ENCODE assay signal across 1 cellular context in the genomic region with DNA sequence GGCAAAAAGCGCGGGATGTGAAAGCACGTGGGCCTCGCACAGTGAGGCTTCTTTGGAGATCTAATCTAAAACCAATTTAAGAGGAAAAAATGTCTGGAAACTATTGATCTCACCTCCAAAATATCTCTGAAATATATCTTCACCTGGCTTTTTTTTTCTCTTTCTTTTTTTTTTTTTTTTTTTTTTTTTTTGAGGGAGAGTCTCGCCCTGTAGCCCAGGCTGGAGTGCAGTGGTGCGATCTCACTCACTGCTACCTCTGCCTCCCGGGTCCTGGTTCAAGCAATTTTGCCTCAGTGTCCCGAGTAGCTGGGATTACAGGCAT.
TF ChIP-seq lines count a peak whose summit lies in the region.

No MANE protein-coding gene starts in this region.

TF ChIP-seq in GM23338, 12 proteins besides CTCF, POLR2A, EP300 and RAD21 (continued from another document):
- TF ChIP-seq, protein P1, sequence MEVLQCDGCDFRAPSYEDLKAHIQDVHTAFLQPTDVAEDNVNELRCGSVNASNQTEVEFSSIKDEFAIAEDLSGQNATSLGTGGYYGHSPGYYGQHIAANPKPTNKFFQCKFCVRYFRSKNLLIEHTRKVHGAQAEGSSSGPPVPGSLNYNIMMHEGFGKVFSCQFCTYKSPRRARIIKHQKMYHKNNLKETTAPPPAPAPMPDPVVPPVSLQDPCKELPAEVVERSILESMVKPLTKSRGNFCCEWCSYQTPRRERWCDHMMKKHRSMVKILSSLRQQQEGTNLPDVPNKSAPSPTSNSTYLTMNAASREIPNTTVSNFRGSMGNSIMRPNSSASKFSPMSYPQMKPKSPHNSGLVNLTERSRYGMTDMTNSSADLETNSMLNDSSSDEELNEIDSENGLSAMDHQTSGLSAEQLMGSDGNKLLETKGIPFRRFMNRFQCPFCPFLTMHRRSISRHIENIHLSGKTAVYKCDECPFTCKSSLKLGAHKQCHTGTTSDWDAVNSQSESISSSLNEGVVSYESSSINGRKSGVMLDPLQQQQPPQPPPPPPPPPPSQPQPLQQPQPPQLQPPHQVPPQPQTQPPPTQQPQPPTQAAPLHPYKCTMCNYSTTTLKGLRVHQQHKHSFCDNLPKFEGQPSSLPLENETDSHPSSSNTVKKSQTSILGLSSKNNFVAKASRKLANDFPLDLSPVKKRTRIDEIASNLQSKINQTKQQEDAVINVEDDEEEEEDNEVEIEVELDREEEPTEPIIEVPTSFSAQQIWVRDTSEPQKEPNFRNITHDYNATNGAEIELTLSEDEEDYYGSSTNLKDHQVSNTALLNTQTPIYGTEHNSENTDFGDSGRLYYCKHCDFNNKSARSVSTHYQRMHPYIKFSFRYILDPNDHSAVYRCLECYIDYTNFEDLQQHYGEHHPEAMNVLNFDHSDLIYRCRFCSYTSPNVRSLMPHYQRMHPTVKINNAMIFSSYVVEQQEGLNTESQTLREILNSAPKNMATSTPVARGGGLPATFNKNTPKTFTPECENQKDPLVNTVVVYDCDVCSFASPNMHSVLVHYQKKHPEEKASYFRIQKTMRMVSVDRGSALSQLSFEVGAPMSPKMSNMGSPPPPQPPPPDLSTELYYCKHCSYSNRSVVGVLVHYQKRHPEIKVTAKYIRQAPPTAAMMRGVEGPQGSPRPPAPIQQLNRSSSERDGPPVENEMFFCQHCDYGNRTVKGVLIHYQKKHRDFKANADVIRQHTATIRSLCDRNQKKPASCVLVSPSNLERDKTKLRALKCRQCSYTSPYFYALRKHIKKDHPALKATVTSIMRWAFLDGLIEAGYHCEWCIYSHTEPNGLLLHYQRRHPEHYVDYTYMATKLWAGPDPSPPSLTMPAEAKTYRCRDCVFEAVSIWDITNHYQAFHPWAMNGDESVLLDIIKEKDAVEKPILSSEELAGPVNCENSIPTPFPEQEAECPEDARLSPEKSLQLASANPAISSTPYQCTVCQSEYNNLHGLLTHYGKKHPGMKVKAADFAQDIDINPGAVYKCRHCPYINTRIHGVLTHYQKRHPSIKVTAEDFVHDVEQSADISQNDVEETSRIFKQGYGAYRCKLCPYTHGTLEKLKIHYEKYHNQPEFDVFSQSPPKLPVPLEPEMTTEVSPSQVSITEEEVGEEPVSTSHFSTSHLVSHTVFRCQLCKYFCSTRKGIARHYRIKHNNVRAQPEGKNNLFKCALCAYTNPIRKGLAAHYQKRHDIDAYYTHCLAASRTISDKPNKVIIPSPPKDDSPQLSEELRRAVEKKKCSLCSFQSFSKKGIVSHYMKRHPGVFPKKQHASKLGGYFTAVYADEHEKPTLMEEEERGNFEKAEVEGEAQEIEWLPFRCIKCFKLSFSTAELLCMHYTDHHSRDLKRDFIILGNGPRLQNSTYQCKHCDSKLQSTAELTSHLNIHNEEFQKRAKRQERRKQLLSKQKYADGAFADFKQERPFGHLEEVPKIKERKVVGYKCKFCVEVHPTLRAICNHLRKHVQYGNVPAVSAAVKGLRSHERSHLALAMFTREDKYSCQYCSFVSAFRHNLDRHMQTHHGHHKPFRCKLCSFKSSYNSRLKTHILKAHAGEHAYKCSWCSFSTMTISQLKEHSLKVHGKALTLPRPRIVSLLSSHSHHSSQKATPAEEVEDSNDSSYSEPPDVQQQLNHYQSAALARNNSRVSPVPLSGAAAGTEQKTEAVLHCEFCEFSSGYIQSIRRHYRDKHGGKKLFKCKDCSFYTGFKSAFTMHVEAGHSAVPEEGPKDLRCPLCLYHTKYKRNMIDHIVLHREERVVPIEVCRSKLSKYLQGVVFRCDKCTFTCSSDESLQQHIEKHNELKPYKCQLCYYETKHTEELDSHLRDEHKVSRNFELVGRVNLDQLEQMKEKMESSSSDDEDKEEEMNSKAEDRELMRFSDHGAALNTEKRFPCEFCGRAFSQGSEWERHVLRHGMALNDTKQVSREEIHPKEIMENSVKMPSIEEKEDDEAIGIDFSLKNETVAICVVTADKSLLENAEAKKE (CRISPR knock-in tag; IDR thresholded peaks at IDR 0.05) = no peak
- TF ChIP-seq NANOG (IDR thresholded peaks at IDR 0.05; ENCODE audit: borderline replicate concordance) = no peak
- TF ChIP-seq EZH2phosphoT487 (IDR thresholded peaks at IDR 0.05; ENCODE audit: unreplicated experiment) = no peak
- no peak for TF ChIP-seq POLR2AphosphoS5 (IDR thresholded peaks at IDR 0.05; ENCODE audit: low read depth)
TF ChIP-seq in GM23338: peak in this region for 0.
